In the genomic region with DNA sequence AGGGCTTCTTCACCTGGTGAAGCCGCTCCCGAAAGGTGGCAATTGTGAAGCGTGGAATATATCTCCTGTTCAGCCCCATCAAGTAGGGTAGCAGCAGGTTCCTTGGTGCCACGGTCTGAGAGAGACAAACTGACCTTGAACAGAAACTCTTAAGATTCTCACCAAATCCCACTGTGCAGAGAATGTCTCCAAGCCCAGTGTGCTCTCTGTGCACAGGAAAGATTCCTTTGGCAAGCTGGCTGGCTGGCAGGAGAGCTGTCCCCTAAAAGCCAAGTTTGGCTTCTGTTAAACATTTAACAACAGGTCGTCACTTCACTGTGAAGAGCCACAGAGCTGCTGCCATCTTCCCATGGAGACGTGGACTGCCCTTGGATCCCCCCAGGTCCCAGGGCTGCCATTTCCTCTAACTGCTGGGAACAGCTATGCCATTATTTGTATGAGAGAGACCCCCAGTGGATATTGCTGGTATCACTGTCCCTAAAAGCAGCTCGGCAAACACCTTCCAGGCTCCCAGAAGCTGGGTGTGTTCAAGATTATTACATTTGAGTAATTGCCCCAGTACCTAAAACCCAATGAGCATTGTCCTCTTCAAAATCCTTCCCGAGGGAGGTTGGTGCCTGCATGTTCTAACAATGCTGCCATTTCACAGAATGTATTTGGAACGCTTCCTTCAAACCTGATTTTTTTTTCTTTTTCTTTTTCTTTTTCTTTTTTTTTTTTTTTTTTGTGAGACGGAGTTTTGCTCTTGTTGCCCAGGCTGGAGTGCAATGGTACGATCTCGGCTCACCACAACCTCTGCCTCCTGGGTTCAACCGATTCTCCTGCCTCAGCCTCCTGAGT, we compare ENCODE assay signal across 8 cellular contexts.
DNase-seq lines count a peak whose midpoint lies in the region; ATAC-seq and TF ChIP-seq lines count a peak whose summit lies in the region.

No MANE protein-coding gene starts in this region.

- H3K9me3 ChIP-seq in thoracic aorta = no peaks in the 10 kb centered on the region

- CTCF ChIA-PET in activated B cell treated with CpG ODN at 0.5 μM for 24 hours (lab: Charles Lee) = interaction anchor here (0.6 to 8.6 kb wide), 21 partner anchors 9 to 579 kb away, joined by 3 to 107 read pairs (median 5); no protein-coding TSS in a partner anchor

- H3K4me3 Mint-ChIP-seq in activated B cell treated with CpG ODN at 0.5 μM for 24 hours = no peak overlapping the region

- DNase-seq in A172 (ENCODE audit: low spot score) = peak; percentile 56
- DNase-seq in NCI-H2227 treated with DMSO at 0.1 percent for 48 hours (lab: John Stamatoyannopoulos, UW) = peak; percentile 84
- DNase-seq in activated B cell treated with CpG ODN at 0.5 μM for 24 hours = no peak
- peak; percentile 11 for DNase-seq in effector CD8-positive, alpha-beta T cell (lab: John Stamatoyannopoulos, UW)
- peak; percentile 91 for DNase-seq in medulla oblongata (ENCODE audit: extremely low spot score)
- no peak for DNase-seq in thoracic aorta (ENCODE audit: low spot score)

- H3K27me3 ChIP-seq in thoracic aorta (replicated peaks; ENCODE audit: insufficient read depth) = no peaks in the 10 kb centered on the region

- peak; percentile 73 for ATAC-seq in HG03175 (IDR thresholded peaks at IDR 0.05; ENCODE audit: unreplicated experiment)
- ATAC-seq in activated B cell treated with CpG ODN at 0.5 μM for 24 hours (ENCODE audit: low read depth) = peak; percentile 68
- ATAC-seq in thoracic aorta (ENCODE audit: insufficient number of reproducible peaks, low FRiP score, low read depth) = peak; percentile 45

- H3K4me3 ChIP-seq in thoracic aorta = no peak overlapping the region

- H3K27ac Mint-ChIP-seq in activated B cell treated with CpG ODN at 0.5 μM for 24 hours = no peak overlapping the region

- H3K36me3 ChIP-seq in thoracic aorta = no peaks in the 10 kb centered on the region

- H3K27ac ChIP-seq in thoracic aorta = no peak overlapping the region

- H3K4me1 Mint-ChIP-seq in activated B cell treated with CpG ODN at 0.5 μM for 24 hours = peaks cover 24% of the 10 kb centered on the region

- POLR2A ChIA-PET in activated B cell treated with CpG ODN at 0.5 μM for 24 hours (lab: Charles Lee) = interaction anchor here (1.8 kb wide), 2 partner anchors 125 to 360 kb away, joined by 5 to 6 read pairs; a partner anchor contains a TSS

- no peaks in the 10 kb centered on the region for H3K27me3 Mint-ChIP-seq in activated B cell treated with CpG ODN at 0.5 μM for 24 hours

- no peaks in the 10 kb centered on the region for H3K9me3 Mint-ChIP-seq in activated B cell treated with CpG ODN at 0.5 μM for 24 hours

- TF ChIP-seq CTCF in GM12873 (IDR thresholded peaks at IDR 0.05; ENCODE audit: insufficient read depth, low read depth, low read length, missing control alignments) = peak; percentile 78
- no peak for TF ChIP-seq CTCF in activated B cell treated with CpG ODN at 0.5 μM for 24 hours (IDR thresholded peaks at IDR 0.05)
- TF ChIP-seq CTCF in thoracic aorta (IDR thresholded peaks at IDR 0.05) = peak; percentile 81

- peaks cover 7 to 25% of the 10 kb centered on the region in 2 donors for H3K4me1 ChIP-seq in thoracic aorta (ENCODE audit: control insufficient read depth in 1 of 2, low read depth in 2 of 2)

- H3K36me3 Mint-ChIP-seq in activated B cell treated with CpG ODN at 0.5 μM for 24 hours (ENCODE audit: low read depth) = peaks cover 15% of the 10 kb centered on the region

- intact Hi-C loops in activated B cell treated with CpG ODN at 0.5 μM for 24 hours (cut with micrococcal nuclease) = loop anchor here (1.0 to 5.0 kb wide), 2 partner anchors 360 to 782 kb away; no protein-coding TSS in a partner anchor

Comparison
In these comparisons a context has a peak if more than half of its experiments do, and no peak if none do; other contexts are left out.
1. DNase-seq: peak in A172 (single experiment), NCI-H2227 treated with DMSO at 0.1 percent for 48 hours (single experiment), effector CD8-positive, alpha-beta T cell (single experiment) and medulla oblongata (single experiment); none in activated B cell treated with CpG ODN at 0.5 μM for 24 hours (single experiment) and thoracic aorta (single experiment).
2. Peak in every context shown above with its lines, with median percentiles within 50 percentile points of each other: ATAC-seq.